In the genomic region with DNA sequence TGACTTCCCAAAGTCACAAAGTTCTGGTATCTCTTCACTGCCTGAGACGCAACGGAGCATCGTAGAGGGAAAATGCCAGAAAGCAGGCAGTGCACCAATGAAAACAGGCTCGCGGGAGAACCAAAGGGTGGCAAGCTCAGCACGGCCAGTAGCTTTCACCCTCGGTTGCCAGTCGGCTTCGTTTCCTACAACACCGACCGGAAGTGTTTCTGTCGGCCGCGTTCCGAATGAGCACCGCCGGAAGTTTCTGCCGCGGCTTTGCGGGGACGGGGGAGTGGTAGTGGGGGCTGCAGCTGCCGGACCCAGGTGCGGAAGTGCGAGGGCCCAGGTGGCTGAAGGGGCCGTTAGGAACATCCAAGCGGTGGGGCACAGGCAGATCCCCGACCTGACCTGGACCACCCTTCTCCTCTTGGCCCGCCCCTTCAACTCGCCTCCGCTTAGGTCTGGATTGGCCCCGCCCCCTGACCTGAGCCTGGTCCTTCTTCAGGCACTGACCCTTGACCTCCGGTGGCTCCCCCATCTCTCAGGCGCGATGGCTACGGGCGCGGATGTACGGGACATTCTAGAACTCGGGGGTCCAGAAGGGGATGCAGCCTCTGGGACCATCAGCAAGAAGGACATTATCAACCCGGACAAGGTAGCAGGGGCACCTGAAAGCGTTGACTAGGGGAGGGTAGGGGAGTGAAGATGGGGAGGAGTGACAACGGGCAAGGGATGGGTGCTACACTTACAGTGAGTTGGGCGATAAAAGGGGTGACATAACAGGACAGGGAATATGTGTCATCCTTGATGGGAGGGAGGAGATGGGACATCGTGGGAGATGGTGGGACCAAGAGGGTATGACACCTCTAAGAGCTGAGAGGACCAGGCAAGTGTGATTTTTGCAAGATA, we compare ENCODE assay signal across 1 cellular context.
TF ChIP-seq lines count a peak whose summit lies in the region.

A gene with protein sequence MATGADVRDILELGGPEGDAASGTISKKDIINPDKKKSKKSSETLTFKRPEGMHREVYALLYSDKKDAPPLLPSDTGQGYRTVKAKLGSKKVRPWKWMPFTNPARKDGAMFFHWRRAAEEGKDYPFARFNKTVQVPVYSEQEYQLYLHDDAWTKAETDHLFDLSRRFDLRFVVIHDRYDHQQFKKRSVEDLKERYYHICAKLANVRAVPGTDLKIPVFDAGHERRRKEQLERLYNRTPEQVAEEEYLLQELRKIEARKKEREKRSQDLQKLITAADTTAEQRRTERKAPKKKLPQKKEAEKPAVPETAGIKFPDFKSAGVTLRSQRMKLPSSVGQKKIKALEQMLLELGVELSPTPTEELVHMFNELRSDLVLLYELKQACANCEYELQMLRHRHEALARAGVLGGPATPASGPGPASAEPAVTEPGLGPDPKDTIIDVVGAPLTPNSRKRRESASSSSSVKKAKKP (plus strand): TSS at position 250 of the 891 bp plus-strand sequence. CDS start 283 bp downstream, at position 533.

TF ChIP-seq in HepG2, 621 proteins besides CTCF, POLR2A, EP300 and RAD21 (continued from another document):
- TF ChIP-seq, protein P1, sequence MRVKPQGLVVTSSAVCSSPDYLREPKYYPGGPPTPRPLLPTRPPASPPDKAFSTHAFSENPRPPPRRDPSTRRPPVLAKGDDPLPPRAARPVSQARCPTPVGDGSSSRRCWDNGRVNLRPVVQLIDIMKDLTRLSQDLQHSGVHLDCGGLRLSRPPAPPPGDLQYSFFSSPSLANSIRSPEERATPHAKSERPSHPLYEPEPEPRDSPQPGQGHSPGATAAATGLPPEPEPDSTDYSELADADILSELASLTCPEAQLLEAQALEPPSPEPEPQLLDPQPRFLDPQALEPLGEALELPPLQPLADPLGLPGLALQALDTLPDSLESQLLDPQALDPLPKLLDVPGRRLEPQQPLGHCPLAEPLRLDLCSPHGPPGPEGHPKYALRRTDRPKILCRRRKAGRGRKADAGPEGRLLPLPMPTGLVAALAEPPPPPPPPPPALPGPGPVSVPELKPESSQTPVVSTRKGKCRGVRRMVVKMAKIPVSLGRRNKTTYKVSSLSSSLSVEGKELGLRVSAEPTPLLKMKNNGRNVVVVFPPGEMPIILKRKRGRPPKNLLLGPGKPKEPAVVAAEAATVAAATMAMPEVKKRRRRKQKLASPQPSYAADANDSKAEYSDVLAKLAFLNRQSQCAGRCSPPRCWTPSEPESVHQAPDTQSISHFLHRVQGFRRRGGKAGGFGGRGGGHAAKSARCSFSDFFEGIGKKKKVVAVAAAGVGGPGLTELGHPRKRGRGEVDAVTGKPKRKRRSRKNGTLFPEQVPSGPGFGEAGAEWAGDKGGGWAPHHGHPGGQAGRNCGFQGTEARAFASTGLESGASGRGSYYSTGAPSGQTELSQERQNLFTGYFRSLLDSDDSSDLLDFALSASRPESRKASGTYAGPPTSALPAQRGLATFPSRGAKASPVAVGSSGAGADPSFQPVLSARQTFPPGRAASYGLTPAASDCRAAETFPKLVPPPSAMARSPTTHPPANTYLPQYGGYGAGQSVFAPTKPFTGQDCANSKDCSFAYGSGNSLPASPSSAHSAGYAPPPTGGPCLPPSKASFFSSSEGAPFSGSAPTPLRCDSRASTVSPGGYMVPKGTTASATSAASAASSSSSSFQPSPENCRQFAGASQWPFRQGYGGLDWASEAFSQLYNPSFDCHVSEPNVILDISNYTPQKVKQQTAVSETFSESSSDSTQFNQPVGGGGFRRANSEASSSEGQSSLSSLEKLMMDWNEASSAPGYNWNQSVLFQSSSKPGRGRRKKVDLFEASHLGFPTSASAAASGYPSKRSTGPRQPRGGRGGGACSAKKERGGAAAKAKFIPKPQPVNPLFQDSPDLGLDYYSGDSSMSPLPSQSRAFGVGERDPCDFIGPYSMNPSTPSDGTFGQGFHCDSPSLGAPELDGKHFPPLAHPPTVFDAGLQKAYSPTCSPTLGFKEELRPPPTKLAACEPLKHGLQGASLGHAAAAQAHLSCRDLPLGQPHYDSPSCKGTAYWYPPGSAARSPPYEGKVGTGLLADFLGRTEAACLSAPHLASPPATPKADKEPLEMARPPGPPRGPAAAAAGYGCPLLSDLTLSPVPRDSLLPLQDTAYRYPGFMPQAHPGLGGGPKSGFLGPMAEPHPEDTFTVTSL (CRISPR knock-in tag; IDR thresholded peaks at IDR 0.05; ENCODE audit: borderline replicate concordance): no peak; the same call in 1 of the 2 replicates
- TF ChIP-seq MZF1 (CRISPR knock-in tag; IDR thresholded peaks at IDR 0.05; ENCODE audit: borderline replicate concordance) (no peak), DPF2 (CRISPR knock-in tag; IDR thresholded peaks at IDR 0.05; ENCODE audit: borderline replicate concordance, low read depth) (no peak), CCAR2 (optimal IDR thresholded peaks at IDR 0.05; ENCODE audit: low read depth, low read length) (peak; percentile 97), HNRNPLL (IDR thresholded peaks at IDR 0.05; ENCODE audit: low read depth, low read length, poor library complexity, severe bottlenecking) (peak; percentile 76), FOXJ3 (CRISPR knock-in tag; IDR thresholded peaks at IDR 0.05; ENCODE audit: borderline replicate concordance) (peak; percentile 57; the same call in 1 of the 2 replicates), IRX3 (CRISPR knock-in tag; IDR thresholded peaks at IDR 0.05; ENCODE audit: borderline replicate concordance, low read depth) (0 out of 2 replicates have a peak, but pooled peaks have one; percentile 66), ZNF616 (CRISPR knock-in tag; IDR thresholded peaks at IDR 0.05; ENCODE audit: low read depth) (no peak), PRPF4 (IDR thresholded peaks at IDR 0.05; ENCODE audit: low read depth, low read length, poor library complexity, severe bottlenecking) (no peak), ZNF501 (CRISPR knock-in tag; IDR thresholded peaks at IDR 0.05) (peak; percentile 88), ZNF207 (IDR thresholded peaks at IDR 0.05; ENCODE audit: borderline replicate concordance) (no peak), SUZ12 (IDR thresholded peaks at IDR 0.05; ENCODE audit: low read depth, low read length) (no peak)
- TF ChIP-seq, protein P2, sequence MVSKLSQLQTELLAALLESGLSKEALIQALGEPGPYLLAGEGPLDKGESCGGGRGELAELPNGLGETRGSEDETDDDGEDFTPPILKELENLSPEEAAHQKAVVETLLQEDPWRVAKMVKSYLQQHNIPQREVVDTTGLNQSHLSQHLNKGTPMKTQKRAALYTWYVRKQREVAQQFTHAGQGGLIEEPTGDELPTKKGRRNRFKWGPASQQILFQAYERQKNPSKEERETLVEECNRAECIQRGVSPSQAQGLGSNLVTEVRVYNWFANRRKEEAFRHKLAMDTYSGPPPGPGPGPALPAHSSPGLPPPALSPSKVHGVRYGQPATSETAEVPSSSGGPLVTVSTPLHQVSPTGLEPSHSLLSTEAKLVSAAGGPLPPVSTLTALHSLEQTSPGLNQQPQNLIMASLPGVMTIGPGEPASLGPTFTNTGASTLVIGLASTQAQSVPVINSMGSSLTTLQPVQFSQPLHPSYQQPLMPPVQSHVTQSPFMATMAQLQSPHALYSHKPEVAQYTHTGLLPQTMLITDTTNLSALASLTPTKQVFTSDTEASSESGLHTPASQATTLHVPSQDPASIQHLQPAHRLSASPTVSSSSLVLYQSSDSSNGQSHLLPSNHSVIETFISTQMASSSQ (IDR thresholded peaks at IDR 0.05; ENCODE audit: low read depth): peak; percentile 51
- TF ChIP-seq, protein P2 (CRISPR knock-in tag; IDR thresholded peaks at IDR 0.05; ENCODE audit: borderline replicate concordance): peak; percentile 70
